Comparison of ENCODE assay signal across 26 cellular contexts in genomic region chr2:157929871-157930667, GRCh38.
"Had no signal": no experiment of that assay in that cellular context is flagged by ENCODE, and none has a peak within 500 bp of the region (broad histone marks: within the 10 kb centered on the region; RNA-seq: fewer than 3 reads in every experiment).

No MANE protein-coding gene starts in this region.

- H3K9me3 Mint-ChIP-seq: central memory CD8-positive, alpha-beta T cell; neural crest cell had no signal

- H3K36me3 ChIP-seq: brain microvascular endothelial cell, colonic mucosa, gastroesophageal sphincter, heart left ventricle, left ventricle myocardium inferior, tibial artery, uterus had no signal

- ATAC-seq: activated CD4-positive, CD25-positive, alpha-beta regulatory T cell treated with anti-CD3 and anti-CD28 coated beads, Interleukin-2, amount 50 U/mL, for 24 hours; activated CD8-positive, alpha-beta T cell treated with anti-CD3 and anti-CD28 coated beads, Interleukin-2, amount 10 ng/mL, durations not matched to agents 7 days and 5 days; esophagus mucosa; gastroesophageal sphincter; stimulated activated naive CD8-positive, alpha-beta T cell treated with anti-CD3 and anti-CD28 coated beads, Interleukin-15, Interleukin-2, amounts not matched to agents 100 U/mL and 50 U/mL, for 24 hours had no signal

- H3K27me3 ChIP-seq: colonic mucosa, heart left ventricle, uterus had no signal

- H3K27ac Mint-ChIP-seq: activated CD4-positive, alpha-beta T cell treated with anti-CD3 and anti-CD28 coated beads, Interleukin-2, amount 10 ng/mL, durations not matched to agents 7 days and 5 days; activated CD8-positive, alpha-beta T cell treated with anti-CD3 and anti-CD28 coated beads, Interleukin-2, amount 10 ng/mL, durations not matched to agents 7 days and 5 days; progenitor cell of endocrine pancreas had no signal

- H3K27me3 Mint-ChIP-seq: activated CD4-positive, alpha-beta T cell treated with anti-CD3 and anti-CD28 coated beads, Interleukin-2, amount 10 ng/mL, durations not matched to agents 7 days and 5 days had no signal

- H3K4me3 Mint-ChIP-seq: activated CD4-positive, alpha-beta T cell treated with anti-CD3 and anti-CD28 coated beads, Interleukin-2, amount 10 ng/mL, durations not matched to agents 7 days and 5 days; activated CD8-positive, alpha-beta T cell treated with anti-CD3 and anti-CD28 coated beads, Interleukin-2, amount 10 ng/mL, durations not matched to agents 7 days and 5 days; central memory CD8-positive, alpha-beta T cell; neural crest cell had no signal

- FAIRE-seq: endometrium had no signal

- H3K4me1 ChIP-seq: colonic mucosa, gastroesophageal sphincter, heart left ventricle, tibial artery, uterus had no signal

- H3K4me1 Mint-ChIP-seq: activated CD4-positive, alpha-beta T cell treated with anti-CD3 and anti-CD28 coated beads, Interleukin-2, amount 10 ng/mL, durations not matched to agents 7 days and 5 days; central memory CD8-positive, alpha-beta T cell had no signal

- H3K27ac ChIP-seq: brain microvascular endothelial cell, colonic mucosa, gastroesophageal sphincter, heart left ventricle, left ventricle myocardium inferior, tibial artery, uterus had no signal

- H3K9me3 ChIP-seq: colonic mucosa, gastroesophageal sphincter, tibial artery, uterus had no signal

- H3K4me3 ChIP-seq: colonic mucosa, gastroesophageal sphincter, heart left ventricle, left ventricle myocardium inferior, tibial artery, uterus had no signal

- DNase-seq: activated CD4-positive, alpha-beta T cell treated with anti-CD3 and anti-CD28 coated beads, Interleukin-2, amount 10 ng/mL, durations not matched to agents 7 days and 5 days; activated CD8-positive, alpha-beta T cell treated with anti-CD3 and anti-CD28 coated beads, Interleukin-2, amount 10 ng/mL, durations not matched to agents 7 days and 5 days; activated effector memory CD4-positive, alpha-beta T cell treated with Interleukin-2 at 50 U/mL for 16 hours; activated naive CD4-positive, alpha-beta T cell treated with anti-CD3 and anti-CD28 coated beads, Interleukin-2, amount 50 U/mL, for 16 hours; activated T-cell treated with anti-CD3 and anti-CD28 coated beads, Interleukin-2, amount 50 U/mL, for 48 hours; aorta; brain microvascular endothelial cell; colonic mucosa; heart left ventricle; kidney glomerular epithelial cell; left ventricle myocardium inferior; mammary epithelial cell; stimulated activated CD4-positive, alpha-beta T cell treated with anti-CD3 and anti-CD28 coated beads, Interleukin-12 subunit alpha, Interleukin-12 subunit beta, amount 100 ng/mL, for 4 hours; stimulated activated CD4-positive, alpha-beta T cell treated with anti-CD3 and anti-CD28 coated beads, Interleukin-2, amount 100 ng/mL, for 24 hours; stimulated activated naive CD8-positive, alpha-beta T cell treated with anti-CD3 and anti-CD28 coated beads, Interleukin-15, Interleukin-2, amounts not matched to agents 100 U/mL and 50 U/mL, for 24 hours; substantia nigra; T-helper 2 cell; tibial artery; uterus had no signal
